Comparison of ENCODE assay signal across 8 cellular contexts in the genomic region with DNA sequence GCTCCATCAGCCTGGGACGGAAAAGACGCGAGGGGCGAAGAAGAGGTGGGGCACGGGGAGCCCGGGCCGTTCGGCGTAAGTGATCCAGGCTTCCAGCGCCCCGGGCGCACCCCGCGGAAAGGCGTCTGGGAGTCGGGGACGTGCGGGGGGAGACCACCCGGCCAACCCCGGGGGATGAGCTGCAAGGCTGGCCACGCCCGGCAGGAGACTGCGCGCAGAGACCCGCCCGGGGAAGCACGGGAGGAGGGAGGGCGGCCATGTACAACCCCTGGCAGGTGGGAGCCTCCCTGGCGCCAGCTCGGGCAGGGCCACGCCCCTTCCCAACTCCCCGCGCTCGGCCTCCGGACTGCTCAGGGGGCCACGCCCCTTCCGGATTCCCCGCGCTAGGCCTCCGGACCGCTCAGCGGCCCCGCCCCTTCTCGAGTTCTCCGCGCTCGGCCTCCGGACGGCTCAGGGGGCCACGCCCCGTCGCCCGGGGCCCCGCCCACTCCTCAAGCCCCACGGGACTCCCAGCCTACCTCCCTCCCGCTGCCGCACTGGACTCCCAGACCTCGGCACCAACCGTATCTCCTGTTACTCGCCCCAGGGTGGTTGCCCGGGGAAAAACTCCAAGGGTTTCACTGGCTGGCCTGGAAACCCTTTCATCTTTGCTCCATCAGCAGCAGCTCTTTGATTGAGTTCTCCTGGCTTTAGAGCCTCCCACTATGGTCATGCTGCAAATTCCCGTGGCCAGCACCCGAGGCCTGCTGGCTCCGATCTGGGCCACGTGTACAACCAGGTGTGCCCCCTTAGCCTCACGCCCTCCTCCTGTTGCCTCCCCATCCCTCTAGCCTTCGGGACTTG.
DNase-seq lines count a peak whose midpoint lies in the region; ATAC-seq and TF ChIP-seq lines count a peak whose summit lies in the region.

No MANE protein-coding gene starts in this region.

- H3K36me3 ChIP-seq in right lobe of liver, result no peaks in the 10 kb centered on the region

- POLR2A ChIA-PET in activated CD4-positive, alpha-beta memory T cell treated with anti-CD3 and anti-CD28 coated beads for 36 hours (lab: Charles Lee), result interaction anchor here (0.6 to 1.3 kb wide), 2 partner anchors 210 to 571 kb away, joined by 3 to 4 read pairs; a partner anchor contains a TSS

- H3K9me3 ChIP-seq in right lobe of liver, result no peaks in the 10 kb centered on the region

- DNase-seq in AG09319 (ENCODE audit: extremely low read depth, low read depth) (peak; percentile 87), NCI-H510A (lab: John Stamatoyannopoulos, UW) (peak; percentile 90), dorsolateral prefrontal cortex (peak; percentile 28 to 89 (median 74)), right lobe of liver (peak; percentile 87 to 94 (median 91))
- peak; percentile 93 for DNase-seq in activated CD4-positive, alpha-beta memory T cell treated with anti-CD3 and anti-CD28 coated beads for 36 hours
- peak; percentile 78 for DNase-seq in stimulated activated CD4-positive, alpha-beta T cell treated with anti-CD3 and anti-CD28 coated beads, Interleukin-4, amount 100 ng/mL, for 1 hour

- H3K27me3 ChIP-seq in dorsolateral prefrontal cortex (no peaks in the 10 kb centered on the region), right lobe of liver (no peaks in the 10 kb centered on the region)

- H3K27ac ChIP-seq in dorsolateral prefrontal cortex, result peak overlapping the region in 56 of 59 donors; percentile 3 to 86 (median 72)
- H3K27ac ChIP-seq in right lobe of liver, result peak overlapping the region; percentile 49 to 75 (median 53)

- peaks cover 1% of the 10 kb centered on the region for H3K27me3 Mint-ChIP-seq in activated CD4-positive, alpha-beta memory T cell treated with anti-CD3 and anti-CD28 coated beads for 36 hours

- peak overlapping the region; percentile 77 for H3K4me3 Mint-ChIP-seq in activated CD4-positive, alpha-beta memory T cell treated with anti-CD3 and anti-CD28 coated beads for 36 hours

- H3K4me1 ChIP-seq in right lobe of liver, result peaks cover 0 to 3% (median 0%) of the 10 kb centered on the region in 4 donors

- H3K4me1 Mint-ChIP-seq in activated CD4-positive, alpha-beta memory T cell treated with anti-CD3 and anti-CD28 coated beads for 36 hours (ENCODE audit: low read depth), result peaks cover 25% of the 10 kb centered on the region

- 32% methylated on average over 15 of the region's 67 CpGs for whole genome bisulfite sequencing in right lobe of liver (ENCODE audit: insufficient coverage, low coverage, low lambda C conversion rate, missing lambda C conversion rate)

- intact Hi-C loops in activated CD4-positive, alpha-beta memory T cell treated with anti-CD3 and anti-CD28 coated beads for 36 hours (cut with micrococcal nuclease), result loop anchor here (1.0 to 5.0 kb wide), 5 partner anchors 142 to 571 kb away; a partner anchor contains a TSS
- intact Hi-C loops in dorsolateral prefrontal cortex (cut with DNase I) (loop anchor here (5.0 to 10.0 kb wide), 3 partner anchors 151 to 201 kb away; no protein-coding TSS in a partner anchor), right lobe of liver (cut with DNase I) (no loop called here)

- CTCF ChIA-PET in activated CD4-positive, alpha-beta memory T cell treated with anti-CD3 and anti-CD28 coated beads for 36 hours (lab: Charles Lee), result no interaction called here

- no peak for TF ChIP-seq CTCF in AG09319 (IDR thresholded peaks at IDR 0.05; ENCODE audit: low read depth, low read length)
- TF ChIP-seq CTCF in dorsolateral prefrontal cortex (IDR thresholded peaks at IDR 0.05 in 54 of 56, conservative IDR thresholded peaks at IDR 0.05 in 2 of 56; ENCODE audit: low read depth in 1 of 56, partially characterized antibody in 56 of 56), result peak in 3 of 56 donors; percentile 14 to 19 (median 16)
- TF ChIP-seq CTCF in right lobe of liver (IDR thresholded peaks at IDR 0.05), result no peak

- no peaks in the 10 kb centered on the region for H3K9me3 Mint-ChIP-seq in activated CD4-positive, alpha-beta memory T cell treated with anti-CD3 and anti-CD28 coated beads for 36 hours

- H3K4me3 ChIP-seq in dorsolateral prefrontal cortex, result peak overlapping the region; percentile 41 to 97 (median 79)
- peak overlapping the region; percentile 66 to 69 (median 66) for H3K4me3 ChIP-seq in right lobe of liver

- TF ChIP-seq POLR2A in GM19099 (IDR thresholded peaks at IDR 0.05; ENCODE audit: extremely low read depth, insufficient read length, low read depth), result peak; percentile 27
- peak; percentile 40 for TF ChIP-seq POLR2A in right lobe of liver (IDR thresholded peaks at IDR 0.05)

- no peaks in the 10 kb centered on the region for H3K36me3 Mint-ChIP-seq in activated CD4-positive, alpha-beta memory T cell treated with anti-CD3 and anti-CD28 coated beads for 36 hours

- H3K27ac Mint-ChIP-seq in activated CD4-positive, alpha-beta memory T cell treated with anti-CD3 and anti-CD28 coated beads for 36 hours, result no peak overlapping the region

- ATAC-seq in HG03354 (IDR thresholded peaks at IDR 0.05; ENCODE audit: poor library complexity, severe bottlenecking, unreplicated experiment), result peak; percentile 99
- ATAC-seq in right lobe of liver, result peak; percentile 96 to 99 (median 98)

Comparison
In these comparisons a context has a peak if more than half of its experiments do, and no peak if none do; other contexts are left out.
1. Peak in every context shown above with its lines: DNase-seq, ATAC-seq, H3K4me3 ChIP-seq and H3K27ac ChIP-seq.
2. intact Hi-C loops: an anchor here in activated CD4-positive, alpha-beta memory T cell treated with anti-CD3 and anti-CD28 coated beads for 36 hours (1.0 to 5.0 kb wide) and dorsolateral prefrontal cortex (5.0 to 10.0 kb wide); none called in right lobe of liver.